1 cellular context compared by ENCODE assay signal in the genomic region with DNA sequence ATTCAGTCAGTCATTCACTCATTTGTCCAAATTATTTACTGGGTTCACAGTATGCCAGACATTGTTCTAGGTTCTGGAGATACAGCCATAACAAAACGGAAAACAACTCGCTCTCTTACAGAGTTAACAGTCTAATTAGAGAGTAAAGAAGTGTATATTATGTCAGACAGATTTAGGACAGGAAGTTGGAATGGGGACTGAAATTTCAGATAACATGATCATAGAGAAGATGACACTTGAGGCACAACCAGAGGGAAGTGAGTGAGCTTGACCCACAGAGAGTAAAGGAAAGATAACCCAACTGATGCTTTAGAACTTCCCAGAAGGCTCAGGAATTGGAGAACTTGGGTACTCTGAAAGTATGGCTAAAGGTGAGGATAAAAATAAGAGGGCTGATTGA.
TF ChIP-seq lines count a peak whose summit lies in the region.

No MANE protein-coding gene starts in this region.

TF ChIP-seq in WTC11, 78 proteins besides CTCF, POLR2A, EP300 and RAD21 (continued from another document):
- TF ChIP-seq, protein P1, sequence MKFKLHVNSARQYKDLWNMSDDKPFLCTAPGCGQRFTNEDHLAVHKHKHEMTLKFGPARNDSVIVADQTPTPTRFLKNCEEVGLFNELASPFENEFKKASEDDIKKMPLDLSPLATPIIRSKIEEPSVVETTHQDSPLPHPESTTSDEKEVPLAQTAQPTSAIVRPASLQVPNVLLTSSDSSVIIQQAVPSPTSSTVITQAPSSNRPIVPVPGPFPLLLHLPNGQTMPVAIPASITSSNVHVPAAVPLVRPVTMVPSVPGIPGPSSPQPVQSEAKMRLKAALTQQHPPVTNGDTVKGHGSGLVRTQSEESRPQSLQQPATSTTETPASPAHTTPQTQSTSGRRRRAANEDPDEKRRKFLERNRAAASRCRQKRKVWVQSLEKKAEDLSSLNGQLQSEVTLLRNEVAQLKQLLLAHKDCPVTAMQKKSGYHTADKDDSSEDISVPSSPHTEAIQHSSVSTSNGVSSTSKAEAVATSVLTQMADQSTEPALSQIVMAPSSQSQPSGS (CRISPR knock-in tag; IDR thresholded peaks at IDR 0.05; ENCODE audit: borderline replicate concordance, low read depth): no peak
- TF ChIP-seq, protein P2, sequence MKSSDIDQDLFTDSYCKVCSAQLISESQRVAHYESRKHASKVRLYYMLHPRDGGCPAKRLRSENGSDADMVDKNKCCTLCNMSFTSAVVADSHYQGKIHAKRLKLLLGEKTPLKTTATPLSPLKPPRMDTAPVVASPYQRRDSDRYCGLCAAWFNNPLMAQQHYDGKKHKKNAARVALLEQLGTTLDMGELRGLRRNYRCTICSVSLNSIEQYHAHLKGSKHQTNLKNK (CRISPR knock-in tag; IDR thresholded peaks at IDR 0.05): no peak
- TF ChIP-seq SOX15 (CRISPR knock-in tag; IDR thresholded peaks at IDR 0.05): no peak
- TF ChIP-seq, protein P3, sequence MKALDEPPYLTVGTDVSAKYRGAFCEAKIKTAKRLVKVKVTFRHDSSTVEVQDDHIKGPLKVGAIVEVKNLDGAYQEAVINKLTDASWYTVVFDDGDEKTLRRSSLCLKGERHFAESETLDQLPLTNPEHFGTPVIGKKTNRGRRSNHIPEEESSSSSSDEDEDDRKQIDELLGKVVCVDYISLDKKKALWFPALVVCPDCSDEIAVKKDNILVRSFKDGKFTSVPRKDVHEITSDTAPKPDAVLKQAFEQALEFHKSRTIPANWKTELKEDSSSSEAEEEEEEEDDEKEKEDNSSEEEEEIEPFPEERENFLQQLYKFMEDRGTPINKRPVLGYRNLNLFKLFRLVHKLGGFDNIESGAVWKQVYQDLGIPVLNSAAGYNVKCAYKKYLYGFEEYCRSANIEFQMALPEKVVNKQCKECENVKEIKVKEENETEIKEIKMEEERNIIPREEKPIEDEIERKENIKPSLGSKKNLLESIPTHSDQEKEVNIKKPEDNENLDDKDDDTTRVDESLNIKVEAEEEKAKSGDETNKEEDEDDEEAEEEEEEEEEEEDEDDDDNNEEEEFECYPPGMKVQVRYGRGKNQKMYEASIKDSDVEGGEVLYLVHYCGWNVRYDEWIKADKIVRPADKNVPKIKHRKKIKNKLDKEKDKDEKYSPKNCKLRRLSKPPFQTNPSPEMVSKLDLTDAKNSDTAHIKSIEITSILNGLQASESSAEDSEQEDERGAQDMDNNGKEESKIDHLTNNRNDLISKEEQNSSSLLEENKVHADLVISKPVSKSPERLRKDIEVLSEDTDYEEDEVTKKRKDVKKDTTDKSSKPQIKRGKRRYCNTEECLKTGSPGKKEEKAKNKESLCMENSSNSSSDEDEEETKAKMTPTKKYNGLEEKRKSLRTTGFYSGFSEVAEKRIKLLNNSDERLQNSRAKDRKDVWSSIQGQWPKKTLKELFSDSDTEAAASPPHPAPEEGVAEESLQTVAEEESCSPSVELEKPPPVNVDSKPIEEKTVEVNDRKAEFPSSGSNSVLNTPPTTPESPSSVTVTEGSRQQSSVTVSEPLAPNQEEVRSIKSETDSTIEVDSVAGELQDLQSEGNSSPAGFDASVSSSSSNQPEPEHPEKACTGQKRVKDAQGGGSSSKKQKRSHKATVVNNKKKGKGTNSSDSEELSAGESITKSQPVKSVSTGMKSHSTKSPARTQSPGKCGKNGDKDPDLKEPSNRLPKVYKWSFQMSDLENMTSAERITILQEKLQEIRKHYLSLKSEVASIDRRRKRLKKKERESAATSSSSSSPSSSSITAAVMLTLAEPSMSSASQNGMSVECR (CRISPR knock-in tag; IDR thresholded peaks at IDR 0.05; ENCODE audit: borderline replicate concordance): no peak
- no peak for TF ChIP-seq ZNF232 (CRISPR knock-in tag; IDR thresholded peaks at IDR 0.05)
- TF ChIP-seq, protein P4, sequence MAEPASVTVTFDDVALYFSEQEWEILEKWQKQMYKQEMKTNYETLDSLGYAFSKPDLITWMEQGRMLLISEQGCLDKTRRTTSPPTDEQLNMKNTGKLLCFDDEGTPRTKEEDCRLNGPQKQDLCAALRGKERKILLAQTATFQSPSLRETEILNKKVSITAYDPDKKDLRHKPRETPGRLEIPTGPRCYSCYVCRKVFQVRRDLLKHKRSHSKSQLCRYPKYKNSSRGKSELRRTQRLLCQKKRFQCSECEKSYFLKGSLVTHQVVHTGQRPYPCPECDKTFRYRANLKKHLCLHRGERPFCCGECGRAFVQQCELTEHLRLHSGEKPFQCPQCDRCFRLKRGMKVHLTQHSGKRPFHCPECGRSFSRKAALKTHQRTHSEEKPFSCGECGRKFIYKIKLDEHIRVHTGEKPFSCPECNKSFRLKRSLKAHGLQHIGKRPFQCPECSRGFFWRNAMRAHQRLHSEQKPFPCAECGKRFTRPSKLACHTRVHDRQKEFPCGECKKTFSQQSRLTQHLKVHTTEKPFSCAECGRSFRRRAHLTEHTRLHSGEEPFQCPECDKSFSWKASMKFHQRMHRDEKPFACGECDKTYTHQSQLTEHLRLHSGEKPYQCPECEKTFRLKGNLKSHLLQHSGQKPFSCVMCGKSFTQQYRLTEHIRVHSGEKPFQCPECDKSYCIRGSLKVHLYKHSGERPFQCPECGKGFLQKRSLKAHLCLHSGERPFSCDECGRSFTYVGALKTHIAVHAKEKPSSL (CRISPR knock-in tag; conservative IDR thresholded peaks at IDR 0.05): no peak
- no peak for TF ChIP-seq NFYB (CRISPR knock-in tag; conservative IDR thresholded peaks at IDR 0.05; ENCODE audit: low read depth)
- TF ChIP-seq ZNF396 (CRISPR knock-in tag; IDR thresholded peaks at IDR 0.05; ENCODE audit: borderline replicate concordance): no peak
- TF ChIP-seq IRF2 (CRISPR knock-in tag; IDR thresholded peaks at IDR 0.05; ENCODE audit: borderline replicate concordance, low read depth): no peak
- no peak for TF ChIP-seq SMAD4 (CRISPR knock-in tag; IDR thresholded peaks at IDR 0.05)
- TF ChIP-seq GTF2I (CRISPR knock-in tag; conservative IDR thresholded peaks at IDR 0.05): no peak
- TF ChIP-seq, protein P5, sequence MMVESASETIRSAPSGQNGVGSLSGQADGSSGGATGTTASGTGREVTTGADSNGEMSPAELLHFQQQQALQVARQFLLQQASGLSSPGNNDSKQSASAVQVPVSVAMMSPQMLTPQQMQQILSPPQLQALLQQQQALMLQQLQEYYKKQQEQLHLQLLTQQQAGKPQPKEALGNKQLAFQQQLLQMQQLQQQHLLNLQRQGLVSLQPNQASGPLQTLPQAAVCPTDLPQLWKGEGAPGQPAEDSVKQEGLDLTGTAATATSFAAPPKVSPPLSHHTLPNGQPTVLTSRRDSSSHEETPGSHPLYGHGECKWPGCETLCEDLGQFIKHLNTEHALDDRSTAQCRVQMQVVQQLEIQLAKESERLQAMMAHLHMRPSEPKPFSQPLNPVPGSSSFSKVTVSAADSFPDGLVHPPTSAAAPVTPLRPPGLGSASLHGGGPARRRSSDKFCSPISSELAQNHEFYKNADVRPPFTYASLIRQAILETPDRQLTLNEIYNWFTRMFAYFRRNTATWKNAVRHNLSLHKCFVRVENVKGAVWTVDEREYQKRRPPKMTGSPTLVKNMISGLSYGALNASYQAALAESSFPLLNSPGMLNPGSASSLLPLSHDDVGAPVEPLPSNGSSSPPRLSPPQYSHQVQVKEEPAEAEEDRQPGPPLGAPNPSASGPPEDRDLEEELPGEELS (CRISPR knock-in tag; IDR thresholded peaks at IDR 0.05): no peak
